ENCODE assay signal across 16 cellular contexts in genomic region chr6:44806656-44807055, GRCh38.
"Had no signal": no experiment of that assay in that cellular context is flagged by ENCODE, and none has a peak within 500 bp of the region (broad histone marks: within the 10 kb centered on the region; RNA-seq: fewer than 3 reads in every experiment).

No MANE protein-coding gene starts in this region.

- DNase-seq: activated CD4-positive, alpha-beta T cell treated with anti-CD3 and anti-CD28 coated beads for 36 hours; activated CD8-positive, alpha-beta memory T cell treated with anti-CD3 and anti-CD28 coated beads, Interleukin-2, amount 50 U/mL, for 48 hours; activated CD8-positive, alpha-beta T cell treated with anti-CD3 and anti-CD28 coated beads, Interleukin-2, amount 10 ng/mL, durations not matched to agents 7 days and 5 days; activated naive CD4-positive, alpha-beta T cell treated with Interleukin-2 at 50 U/mL for 16 hours; activated naive CD8-positive, alpha-beta T cell treated with anti-CD3 and anti-CD28 coated beads, Interleukin-2, amount 50 U/mL, for 24 hours; foreskin keratinocyte; heart right ventricle; islet precursor cell; left ventricle myocardium inferior; nephron progenitor cell; pancreas; thyroid gland had no signal

- H3K4me1 ChIP-seq: foreskin keratinocyte, left ventricle myocardium inferior, pancreas, thyroid gland, vagina had no signal

- H3K9me3 Mint-ChIP-seq: activated naive CD8-positive, alpha-beta T cell treated with anti-CD3 and anti-CD28 coated beads, Interleukin-2, amount 50 U/mL, for 24 hours; memory B cell; nephron progenitor cell; T-helper 2 cell treated with Interferon-gamma antibody and Interleukin-4, amounts not matched to agents 5 μg/mL and 100 μg/mL, for 36 hours had no signal

- H3K27ac ChIP-seq: cardiac muscle cell, foreskin keratinocyte, heart right ventricle, left ventricle myocardium inferior, pancreas, thyroid gland, vagina had no signal

- H3K4me1 Mint-ChIP-seq: memory B cell had no signal

- H3K4me3 ChIP-seq: cardiac muscle cell, heart right ventricle, left ventricle myocardium inferior, pancreas, thyroid gland, vagina had no signal

- H3K27me3 Mint-ChIP-seq: activated CD4-positive, alpha-beta T cell treated with anti-CD3 and anti-CD28 coated beads for 36 hours; activated naive CD8-positive, alpha-beta T cell treated with anti-CD3 and anti-CD28 coated beads, Interleukin-2, amount 50 U/mL, for 24 hours; memory B cell had no signal

- H3K27ac Mint-ChIP-seq: activated CD4-positive, alpha-beta T cell treated with anti-CD3 and anti-CD28 coated beads for 36 hours; activated CD8-positive, alpha-beta T cell treated with anti-CD3 and anti-CD28 coated beads, Interleukin-2, amount 10 ng/mL, durations not matched to agents 7 days and 5 days; activated naive CD8-positive, alpha-beta T cell treated with anti-CD3 and anti-CD28 coated beads, Interleukin-2, amount 50 U/mL, for 24 hours; memory B cell; nephron progenitor cell; T-helper 2 cell treated with Interferon-gamma antibody and Interleukin-4, amounts not matched to agents 5 μg/mL and 100 μg/mL, for 36 hours had no signal

- H3K4me3 Mint-ChIP-seq: activated CD4-positive, alpha-beta T cell treated with anti-CD3 and anti-CD28 coated beads for 36 hours; activated CD8-positive, alpha-beta T cell treated with anti-CD3 and anti-CD28 coated beads, Interleukin-2, amount 10 ng/mL, durations not matched to agents 7 days and 5 days; activated naive CD8-positive, alpha-beta T cell treated with anti-CD3 and anti-CD28 coated beads, Interleukin-2, amount 50 U/mL, for 24 hours; memory B cell; nephron progenitor cell; T-helper 2 cell treated with Interferon-gamma antibody and Interleukin-4, amounts not matched to agents 5 μg/mL and 100 μg/mL, for 36 hours had no signal

- ATAC-seq: activated CD4-positive, alpha-beta T cell treated with anti-CD3 and anti-CD28 coated beads for 36 hours; activated CD8-positive, alpha-beta T cell treated with anti-CD3 and anti-CD28 coated beads, Interleukin-2, amount 10 ng/mL, durations not matched to agents 7 days and 5 days; activated naive CD8-positive, alpha-beta T cell treated with anti-CD3 and anti-CD28 coated beads, Interleukin-2, amount 50 U/mL, for 24 hours; foreskin keratinocyte; heart right ventricle; pancreas had no signal

- H3K27me3 ChIP-seq: cardiac muscle cell, foreskin keratinocyte, heart right ventricle, pancreas, thyroid gland, vagina had no signal

- H3K36me3 Mint-ChIP-seq: memory B cell had no signal

- H3K36me3 ChIP-seq: cardiac muscle cell, heart right ventricle, left ventricle myocardium inferior, pancreas, thyroid gland, vagina had no signal

- H3K9me3 ChIP-seq: heart right ventricle, left ventricle myocardium inferior, pancreas, thyroid gland, vagina had no signal
